ENCODE assay signal across 5 cellular contexts in genomic region chr9:124954255-124954654, GRCh38.
"Had no signal": no experiment of that assay in that cellular context is flagged by ENCODE, and none has a peak within 500 bp of the region (broad histone marks: within the 10 kb centered on the region; RNA-seq: fewer than 3 reads in every experiment).

No MANE protein-coding gene starts in this region.

- DNase-seq: GM23248, GOT3, H9, KBM-7 had no signal

- H3K4me3 ChIP-seq: GM23248 had no signal

- FAIRE-seq: HepG2 had no signal

- ATAC-seq: HepG2 had no signal
